In genomic region chr7:17401806-17402627, GRCh38 we compare ENCODE assay signal across 9 cellular contexts.
DNase-seq lines count a peak whose midpoint lies in the region; ATAC-seq and TF ChIP-seq lines count a peak whose summit lies in the region.
"Had no signal": no experiment of that assay in that cellular context is flagged by ENCODE, and none has a peak within 500 bp of the region (broad histone marks: within the 10 kb centered on the region; RNA-seq: fewer than 3 reads in every experiment).

No MANE protein-coding gene starts in this region.

- H3K4me1 ChIP-seq in lower lobe of right lung (peaks cover 8% of the 10 kb centered on the region), colonic mucosa (no peaks in the 10 kb centered on the region)

- peaks cover 5% of the 10 kb centered on the region for H3K36me3 Mint-ChIP-seq in activated naive CD4-positive, alpha-beta T cell treated with anti-CD3 and anti-CD28 coated beads, Interleukin-2, amount 10 ng/mL, durations not matched to agents 7 days and 5 days

- H3K27ac Mint-ChIP-seq in activated naive CD4-positive, alpha-beta T cell treated with anti-CD3 and anti-CD28 coated beads, Interleukin-2, amount 10 ng/mL, durations not matched to agents 7 days and 5 days = peak overlapping the region; percentile 81

- H3K4me1 Mint-ChIP-seq in activated naive CD4-positive, alpha-beta T cell treated with anti-CD3 and anti-CD28 coated beads, Interleukin-2, amount 10 ng/mL, durations not matched to agents 7 days and 5 days = peaks cover 41% of the 10 kb centered on the region

- CTCF ChIA-PET in activated naive CD4-positive, alpha-beta T cell treated with anti-CD3 and anti-CD28 coated beads, Interleukin-2, amount 10 ng/mL, durations not matched to agents 7 days and 5 days (lab: Charles Lee) = interaction anchor here (0.6 to 1.5 kb wide), 2 partner anchors 10 to 130 kb away, joined by 3 to 4 read pairs; no protein-coding TSS in a partner anchor

- no peaks in the 10 kb centered on the region for H3K9me3 ChIP-seq in lower lobe of right lung
- no peaks in the 10 kb centered on the region for H3K9me3 ChIP-seq in colonic mucosa

- H3K9me3 Mint-ChIP-seq in activated naive CD4-positive, alpha-beta T cell treated with anti-CD3 and anti-CD28 coated beads, Interleukin-2, amount 10 ng/mL, durations not matched to agents 7 days and 5 days = peaks cover 9% of the 10 kb centered on the region

- H3K9ac ChIP-seq in colonic mucosa (ENCODE audit: low read depth in 2 of 2, low read length in 2 of 2) = no peak overlapping the region

- H3K4me3 ChIP-seq in lower lobe of right lung (no peak overlapping the region), colonic mucosa (no peak overlapping the region)

- H3K27me3 ChIP-seq in lower lobe of right lung (ENCODE audit: low read depth) (no peaks in the 10 kb centered on the region), colonic mucosa (no peaks in the 10 kb centered on the region)

- intact Hi-C loops in lower lobe of right lung (cut with DNase I) = no loop called here
- intact Hi-C loops in colonic mucosa (cut with DNase I) = no loop called here

- H3K36me3 ChIP-seq in lower lobe of right lung (no peaks in the 10 kb centered on the region), colonic mucosa (no peaks in the 10 kb centered on the region)

- no peak for TF ChIP-seq CTCF in lower lobe of right lung (IDR thresholded peaks at IDR 0.05)
- no peak for TF ChIP-seq CTCF in colonic mucosa (IDR thresholded peaks at IDR 0.05)

- no peak for DNase-seq in activated naive CD4-positive, alpha-beta T cell treated with anti-CD3 and anti-CD28 coated beads, Interleukin-2, amount 10 ng/mL, durations not matched to agents 7 days and 5 days
- DNase-seq in NCI-H2227 (lab: John Stamatoyannopoulos, UW; ENCODE audit: unreplicated experiment) = no peak
- no peak for DNase-seq in lower lobe of right lung
- DNase-seq in colonic mucosa = no peak
- no peak for DNase-seq in DMS 273 treated with DMSO at 0.1 percent for 48 hours (lab: John Stamatoyannopoulos, UW)
- DNase-seq: amygdala had no signal

- H3K27ac ChIP-seq in lower lobe of right lung = no peak overlapping the region
- H3K27ac ChIP-seq in colonic mucosa = no peak overlapping the region

- H3K4me3 Mint-ChIP-seq in activated naive CD4-positive, alpha-beta T cell treated with anti-CD3 and anti-CD28 coated beads, Interleukin-2, amount 10 ng/mL, durations not matched to agents 7 days and 5 days = peak overlapping the region; percentile 23

- peak; percentile 81 for ATAC-seq in GM18502 (IDR thresholded peaks at IDR 0.05; ENCODE audit: poor library complexity, unreplicated experiment)
- peak; percentile 65 for ATAC-seq in GM21381 (IDR thresholded peaks at IDR 0.05; ENCODE audit: unreplicated experiment)
- peak; percentile 77 for ATAC-seq in HG03378 (IDR thresholded peaks at IDR 0.05; ENCODE audit: unreplicated experiment)
- ATAC-seq in lower lobe of right lung = no peak

- no peaks in the 10 kb centered on the region for H3K27me3 Mint-ChIP-seq in activated naive CD4-positive, alpha-beta T cell treated with anti-CD3 and anti-CD28 coated beads, Interleukin-2, amount 10 ng/mL, durations not matched to agents 7 days and 5 days

Comparison
In these comparisons a context has a peak if more than half of its experiments do, and no peak if none do; other contexts are left out.
1. ATAC-seq: peak in GM18502 (single experiment), GM21381 (single experiment) and HG03378 (single experiment); none in lower lobe of right lung (0 of 2).